ENCODE assay signal across 16 cellular contexts in the genomic region with DNA sequence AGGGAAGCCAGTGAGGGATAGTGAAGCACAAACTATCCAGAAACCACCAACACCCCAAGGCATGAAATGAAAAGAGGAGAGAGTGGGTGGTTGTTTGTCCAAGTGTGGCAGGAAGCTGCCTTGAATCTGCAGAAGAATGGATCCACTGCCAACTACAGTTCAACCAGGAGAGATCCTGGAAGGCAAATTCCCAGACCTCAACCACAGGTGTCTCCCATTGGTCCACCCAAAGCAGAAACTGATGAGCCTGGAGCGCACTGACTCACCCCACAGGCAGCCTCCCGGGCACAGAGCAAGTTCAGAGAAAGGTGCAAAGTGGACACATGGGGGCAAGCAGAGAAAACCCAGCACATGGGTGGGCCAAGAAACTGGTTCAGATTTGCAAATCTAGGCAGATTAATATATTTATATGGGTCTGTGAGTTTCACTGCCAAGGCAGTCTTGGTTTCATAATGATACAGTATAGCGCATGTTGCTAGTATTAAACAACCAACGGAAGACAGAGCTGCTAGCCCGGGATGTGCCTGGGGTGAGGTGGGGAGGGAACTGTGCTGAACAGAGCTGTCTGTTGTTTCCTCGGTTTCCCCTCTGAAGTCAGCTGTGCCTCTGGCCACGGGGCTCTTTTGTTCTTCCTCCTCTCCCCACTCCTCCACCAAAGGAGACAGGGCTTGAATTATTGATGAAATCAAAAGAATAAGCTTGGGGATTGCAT.
DNase-seq lines count a peak whose midpoint lies in the region; ATAC-seq lines count a peak whose summit lies in the region.
"Had no signal": no experiment of that assay in that cellular context is flagged by ENCODE, and none has a peak within 500 bp of the region (broad histone marks: within the 10 kb centered on the region; RNA-seq: fewer than 3 reads in every experiment).

No MANE protein-coding gene starts in this region.

- H3K4me1 ChIP-seq in SJCRH30: no peaks in the 10 kb centered on the region

- no peaks in the 10 kb centered on the region for H3K27me3 ChIP-seq in SJCRH30
- H3K27me3 ChIP-seq: neutrophil had no signal

- no peaks in the 10 kb centered on the region for H3K9me3 Mint-ChIP-seq in activated CD4-positive, alpha-beta T cell treated with anti-CD3 and anti-CD28 coated beads, Interleukin-2, amount 10 ng/mL, durations not matched to agents 24 days and 14 days
- H3K9me3 Mint-ChIP-seq: activated T-helper 17 cell treated with anti-CD3 and anti-CD28 coated beads, Interleukin-2, amount 50 U/mL, for 72 hours; GM23338; stimulated activated naive B cell treated with anti-CD40 and anti-IgM and Interleukin-4, amounts not matched to agents 10 μg/mL and 1 μg/mL and 100 μg/mL, for 72 hours had no signal

- H3K27ac ChIP-seq in SJCRH30: no peak overlapping the region
- H3K27ac ChIP-seq: HL-60, neutrophil, thoracic aorta had no signal

- no peak overlapping the region for H3K4me3 ChIP-seq in SJCRH30
- H3K4me3 ChIP-seq: GM23338, thoracic aorta had no signal

- H3K4me3 Mint-ChIP-seq in activated CD4-positive, alpha-beta T cell treated with anti-CD3 and anti-CD28 coated beads, Interleukin-2, amount 10 ng/mL, durations not matched to agents 24 days and 14 days: no peak overlapping the region
- H3K4me3 Mint-ChIP-seq in T-helper 17 cell: no peak overlapping the region
- H3K4me3 Mint-ChIP-seq: activated naive CD8-positive, alpha-beta T cell; activated T-helper 17 cell treated with anti-CD3 and anti-CD28 coated beads, Interleukin-2, amount 50 U/mL, for 72 hours; GM23338; stimulated activated naive B cell treated with anti-CD40 and anti-IgM and Interleukin-4, amounts not matched to agents 10 μg/mL and 1 μg/mL and 100 μg/mL, for 72 hours had no signal

- H3K4me1 Mint-ChIP-seq in activated CD4-positive, alpha-beta T cell treated with anti-CD3 and anti-CD28 coated beads, Interleukin-2, amount 10 ng/mL, durations not matched to agents 24 days and 14 days: peaks cover 5% of the 10 kb centered on the region
- H3K4me1 Mint-ChIP-seq in T-helper 17 cell: peaks cover 18% of the 10 kb centered on the region
- H3K4me1 Mint-ChIP-seq: activated T-helper 17 cell treated with anti-CD3 and anti-CD28 coated beads, Interleukin-2, amount 50 U/mL, for 72 hours had no signal

- H3K9me3 ChIP-seq in T-helper 17 cell (ENCODE audit: control insufficient read depth, low read length, poor library complexity, severe bottlenecking) (no peaks in the 10 kb centered on the region), SJCRH30 (replicated peaks) (no peaks in the 10 kb centered on the region)
- H3K9me3 ChIP-seq: neutrophil, thoracic aorta had no signal

- peaks cover 9% of the 10 kb centered on the region for H3K27me3 Mint-ChIP-seq in activated CD4-positive, alpha-beta T cell treated with anti-CD3 and anti-CD28 coated beads, Interleukin-2, amount 10 ng/mL, durations not matched to agents 24 days and 14 days
- peaks cover 15% of the 10 kb centered on the region for H3K27me3 Mint-ChIP-seq in T-helper 17 cell
- H3K27me3 Mint-ChIP-seq: activated naive CD8-positive, alpha-beta T cell had no signal

- H3K27ac Mint-ChIP-seq in activated CD4-positive, alpha-beta T cell treated with anti-CD3 and anti-CD28 coated beads, Interleukin-2, amount 10 ng/mL, durations not matched to agents 24 days and 14 days: no peak overlapping the region
- peak overlapping the region; percentile 78 for H3K27ac Mint-ChIP-seq in T-helper 17 cell
- H3K27ac Mint-ChIP-seq: activated naive CD8-positive, alpha-beta T cell; activated T-helper 17 cell treated with anti-CD3 and anti-CD28 coated beads, Interleukin-2, amount 50 U/mL, for 72 hours; GM23338; stimulated activated naive B cell treated with anti-CD40 and anti-IgM and Interleukin-4, amounts not matched to agents 10 μg/mL and 1 μg/mL and 100 μg/mL, for 72 hours had no signal

- no peak for ATAC-seq in T-helper 17 cell

- intact Hi-C loops in activated CD4-positive, alpha-beta T cell treated with anti-CD3 and anti-CD28 coated beads, Interleukin-2, amount 10 ng/mL, durations not matched to agents 24 days and 14 days (cut with micrococcal nuclease): loop anchor here (1.0 to 5.0 kb wide), 3 partner anchors 108 to 906 kb away; no protein-coding TSS in a partner anchor

- H3K36me3 Mint-ChIP-seq in activated CD4-positive, alpha-beta T cell treated with anti-CD3 and anti-CD28 coated beads, Interleukin-2, amount 10 ng/mL, durations not matched to agents 24 days and 14 days (ENCODE audit: low read depth): no peaks in the 10 kb centered on the region
- H3K36me3 Mint-ChIP-seq in T-helper 17 cell (ENCODE audit: low read depth): peaks cover 3% of the 10 kb centered on the region
- H3K36me3 Mint-ChIP-seq: stimulated activated naive B cell treated with anti-CD40 and anti-IgM and Interleukin-4, amounts not matched to agents 10 μg/mL and 1 μg/mL and 100 μg/mL, for 72 hours had no signal

- no peaks in the 10 kb centered on the region for H3K36me3 ChIP-seq in SJCRH30
- H3K36me3 ChIP-seq: neutrophil, thoracic aorta had no signal

- peak; percentile 51 for DNase-seq in activated CD4-positive, alpha-beta T cell treated with anti-CD3 and anti-CD28 coated beads, Interleukin-2, amount 10 ng/mL, durations not matched to agents 24 days and 14 days
- no peak for DNase-seq in activated CD4-positive, alpha-beta T cell treated with anti-CD3 and anti-CD28 coated beads, Interleukin-2, amount 50 U/mL, for 1 hour
- no peak for DNase-seq in T-helper 17 cell
- peak; percentile 24 for DNase-seq in iPS-NIHi7 (ENCODE audit: extremely low spot score)
- no peak for DNase-seq in T1000 (lab: John Stamatoyannopoulos, UW)
- no peak for DNase-seq in NCI-H2107 treated with DMSO at 0.1 percent for 48 hours (lab: John Stamatoyannopoulos, UW; ENCODE audit: unreplicated experiment)
- DNase-seq in SJCRH30: no peak
- DNase-seq in NCI-H1436 (lab: John Stamatoyannopoulos, UW): no peak
- DNase-seq: AML-193 had no signal

Comparison
In these comparisons a context has a peak if more than half of its experiments do, and no peak if none do; other contexts are left out.
1. DNase-seq: peak in activated CD4-positive, alpha-beta T cell treated with anti-CD3 and anti-CD28 coated beads, Interleukin-2, amount 10 ng/mL, durations not matched to agents 24 days and 14 days (single experiment) and iPS-NIHi7 (single experiment); none in activated CD4-positive, alpha-beta T cell treated with anti-CD3 and anti-CD28 coated beads, Interleukin-2, amount 50 U/mL, for 1 hour (single experiment), T-helper 17 cell (0 of 3), T1000 (single experiment), NCI-H2107 treated with DMSO at 0.1 percent for 48 hours (single experiment), SJCRH30 (0 of 2) and NCI-H1436 (single experiment).